Comparison of ENCODE assay signal across 8 cellular contexts in the genomic region with DNA sequence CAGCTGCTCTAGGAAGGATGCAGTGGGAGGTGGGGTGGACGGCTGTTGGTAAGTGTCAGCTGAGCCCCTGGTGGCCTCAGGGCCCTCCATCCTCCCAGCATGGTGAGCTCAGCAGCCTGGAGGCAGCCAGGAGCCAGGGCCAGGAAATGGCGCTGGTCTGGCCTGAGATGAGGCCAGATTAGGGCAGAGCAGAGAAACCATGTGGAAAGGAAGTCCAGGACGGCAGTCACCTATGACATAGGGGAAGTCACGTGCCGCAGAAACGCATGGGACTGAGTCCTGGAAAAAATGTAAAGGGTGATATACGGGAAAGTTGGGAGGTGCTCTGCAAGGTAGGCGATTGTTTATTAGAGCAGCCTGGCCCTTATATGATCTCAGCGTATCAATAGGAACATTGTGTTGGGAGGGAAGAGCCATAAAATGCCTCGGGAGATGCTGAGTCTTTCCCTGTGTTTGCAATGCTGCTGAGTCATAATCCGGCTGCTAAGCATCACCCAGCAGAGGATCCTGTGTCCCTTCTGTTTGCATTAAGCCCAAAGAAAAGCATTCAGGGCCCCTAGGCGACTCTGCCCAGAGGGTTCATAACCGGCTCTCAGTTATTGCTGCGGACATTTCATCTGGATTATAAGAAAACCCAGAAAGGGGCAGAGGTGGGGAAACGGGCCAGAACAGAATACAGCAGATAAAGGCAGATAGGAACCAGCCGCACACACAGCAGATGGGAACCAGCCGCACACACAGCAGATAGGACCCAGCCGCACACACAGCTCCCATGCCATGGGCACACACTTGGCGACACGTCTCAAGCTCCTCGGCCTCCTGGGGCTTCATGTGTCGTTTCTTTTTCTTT. TPM values are rescaled to one million over a fixed set of nuclear protein-coding genes. Genes with fewer than 3 reads are reported as not detected.
DNase-seq lines count a peak whose midpoint lies in the region; ATAC-seq and TF ChIP-seq lines count a peak whose summit lies in the region.

No MANE protein-coding gene starts in this region.

- peak overlapping the region in 1 of 2 donors; percentile 16 for H3K27ac ChIP-seq in coronary artery

- peak overlapping the region; percentile 6 for H3K4me3 ChIP-seq in coronary artery

- DNase-seq in DMS153 (lab: John Stamatoyannopoulos, UW) (peak; percentile 75), NCI-H460 (ENCODE audit: extremely low read depth, low read depth) (peak; percentile 88), coronary artery (ENCODE audit: low spot score) (peak; percentile 62), mesenteric fat pad (ENCODE audit: low spot score) (peak; percentile 78), iPS-NIHi11 (ENCODE audit: low spot score) (no peak), OCI-M2 (lab: John Stamatoyannopoulos, UW; ENCODE audit: unreplicated experiment) (no peak)
- DNase-seq in stimulated activated CD4-positive, alpha-beta T cell treated with anti-CD3 and anti-CD28 coated beads, Interleukin-4, amount 100 ng/mL, for 1 hour, result no peak

- ATAC-seq in GM19351 (IDR thresholded peaks at IDR 0.05; ENCODE audit: unreplicated experiment), result no peak

- no peak for TF ChIP-seq CTCF in coronary artery (IDR thresholded peaks at IDR 0.05)

RNA-seq across cellular contexts. Expression of a gene that starts 30.3 kb away (rescaled TPM):
- total RNA-seq in NCI-H460 (2014; rRNA removed; shearing (Covaris generic)), result not detected in 2 replicates
- polyA plus RNA-seq in NCI-H460 (2014; cell fraction: nucleus; rRNA removed), result 0.02 TPM in 1 of 2 replicates, not detected in the other
- 3.9 TPM for total RNA-seq in mesenteric fat pad

Comparison
In these comparisons a context has a peak if more than half of its experiments do, and no peak if none do; other contexts are left out.
1. DNase-seq: peak in DMS153 (single experiment), NCI-H460 (single experiment), coronary artery (single experiment) and mesenteric fat pad (single experiment); none in iPS-NIHi11 (single experiment), stimulated activated CD4-positive, alpha-beta T cell treated with anti-CD3 and anti-CD28 coated beads, Interleukin-4, amount 100 ng/mL, for 1 hour (single experiment) and OCI-M2 (single experiment).